In genomic region chr16:1232049-1232748, GRCh38 we compare ENCODE assay signal across 7 cellular contexts. TPM values are rescaled to one million over a fixed set of nuclear protein-coding genes. Genes with fewer than 3 reads are reported as not detected.
"Had no signal": no experiment of that assay in that cellular context is flagged by ENCODE, and none has a peak within 500 bp of the region (broad histone marks: within the 10 kb centered on the region; RNA-seq: fewer than 3 reads in every experiment).

No MANE protein-coding gene starts in this region.

RNA-seq across cellular contexts. Expression of gene TPSB2, which starts 2.2 kb away (rescaled TPM):
- total RNA-seq: activated CD8-positive, alpha-beta memory T cell treated with anti-CD3 and anti-CD28 coated beads, Interleukin-2, amount 10 ng/mL, durations not matched to agents 7 days and 5 days; activated naive CD8-positive, alpha-beta T cell treated with anti-CD3 and anti-CD28 coated beads, Interleukin-2, amount 10 ng/mL, durations not matched to agents 7 days and 5 days; activated T-helper 2 cell treated with anti-CD3 and anti-CD28 coated beads, Interferon-gamma antibody, Interleukin-2, Interleukin-4, amounts not matched to agents 10 μg/mL and 5 μg/mL and 100 μg/mL, durations not matched to agents 14 hours and 24 hours and 36 hours; ascending aorta; bronchial epithelial cell; chondrocyte had no signal

RNA-seq across cellular contexts. Expression of gene TPSG1, which starts 7.1 kb away (rescaled TPM):
- total RNA-seq: activated CD8-positive, alpha-beta memory T cell treated with anti-CD3 and anti-CD28 coated beads, Interleukin-2, amount 10 ng/mL, durations not matched to agents 7 days and 5 days; activated naive CD8-positive, alpha-beta T cell treated with anti-CD3 and anti-CD28 coated beads, Interleukin-2, amount 10 ng/mL, durations not matched to agents 7 days and 5 days; activated T-helper 2 cell treated with anti-CD3 and anti-CD28 coated beads, Interferon-gamma antibody, Interleukin-2, Interleukin-4, amounts not matched to agents 10 μg/mL and 5 μg/mL and 100 μg/mL, durations not matched to agents 14 hours and 24 hours and 36 hours; ascending aorta; body of pancreas; bronchial epithelial cell; chondrocyte had no signal

RNA-seq across cellular contexts. Expression of gene TPSAB1, which starts 8.3 kb away (rescaled TPM):
- total RNA-seq: activated CD8-positive, alpha-beta memory T cell treated with anti-CD3 and anti-CD28 coated beads, Interleukin-2, amount 10 ng/mL, durations not matched to agents 7 days and 5 days; activated naive CD8-positive, alpha-beta T cell treated with anti-CD3 and anti-CD28 coated beads, Interleukin-2, amount 10 ng/mL, durations not matched to agents 7 days and 5 days; activated T-helper 2 cell treated with anti-CD3 and anti-CD28 coated beads, Interferon-gamma antibody, Interleukin-2, Interleukin-4, amounts not matched to agents 10 μg/mL and 5 μg/mL and 100 μg/mL, durations not matched to agents 14 hours and 24 hours and 36 hours; bronchial epithelial cell; chondrocyte had no signal

RNA-seq across cellular contexts. Expression of gene TPSD1, which starts 23.7 kb away (rescaled TPM):
- total RNA-seq: activated CD8-positive, alpha-beta memory T cell treated with anti-CD3 and anti-CD28 coated beads, Interleukin-2, amount 10 ng/mL, durations not matched to agents 7 days and 5 days; activated naive CD8-positive, alpha-beta T cell treated with anti-CD3 and anti-CD28 coated beads, Interleukin-2, amount 10 ng/mL, durations not matched to agents 7 days and 5 days; activated T-helper 2 cell treated with anti-CD3 and anti-CD28 coated beads, Interferon-gamma antibody, Interleukin-2, Interleukin-4, amounts not matched to agents 10 μg/mL and 5 μg/mL and 100 μg/mL, durations not matched to agents 14 hours and 24 hours and 36 hours; bronchial epithelial cell; chondrocyte had no signal
